1 cellular context compared by ENCODE assay signal in the genomic region with DNA sequence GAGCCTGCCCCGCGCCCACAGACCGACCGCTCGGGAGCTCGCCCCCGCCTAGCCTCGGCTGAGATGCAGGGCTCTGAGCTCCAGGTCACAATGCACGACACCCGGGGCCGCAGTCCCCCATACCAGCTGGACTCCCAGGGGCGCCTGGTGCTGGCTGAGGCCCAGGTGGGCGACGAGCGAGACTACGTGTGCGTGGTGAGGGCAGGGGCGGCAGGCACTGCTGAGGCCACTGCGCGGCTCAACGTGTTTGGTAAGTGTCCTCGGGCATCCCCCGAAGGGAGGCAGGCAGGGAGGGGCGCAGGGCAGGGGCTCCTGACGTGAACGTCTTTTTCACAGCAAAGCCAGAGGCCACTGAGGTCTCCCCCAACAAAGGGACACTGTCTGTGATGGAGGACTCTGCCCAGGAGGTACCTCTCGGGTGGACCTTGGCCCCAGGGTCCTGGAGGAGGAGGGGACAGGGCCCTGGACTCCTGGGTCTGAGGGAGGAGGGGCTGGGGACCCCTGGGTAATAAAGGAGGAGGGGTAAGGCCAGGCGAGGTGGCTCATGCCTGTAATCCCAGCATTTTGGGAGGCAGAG.
TF ChIP-seq lines count a peak whose summit lies in the region.

No MANE protein-coding gene starts in this region.

TF ChIP-seq in HepG2, 621 proteins besides CTCF, POLR2A, EP300 and RAD21 (continued from another document and continues in another):
- TF ChIP-seq, protein P1, sequence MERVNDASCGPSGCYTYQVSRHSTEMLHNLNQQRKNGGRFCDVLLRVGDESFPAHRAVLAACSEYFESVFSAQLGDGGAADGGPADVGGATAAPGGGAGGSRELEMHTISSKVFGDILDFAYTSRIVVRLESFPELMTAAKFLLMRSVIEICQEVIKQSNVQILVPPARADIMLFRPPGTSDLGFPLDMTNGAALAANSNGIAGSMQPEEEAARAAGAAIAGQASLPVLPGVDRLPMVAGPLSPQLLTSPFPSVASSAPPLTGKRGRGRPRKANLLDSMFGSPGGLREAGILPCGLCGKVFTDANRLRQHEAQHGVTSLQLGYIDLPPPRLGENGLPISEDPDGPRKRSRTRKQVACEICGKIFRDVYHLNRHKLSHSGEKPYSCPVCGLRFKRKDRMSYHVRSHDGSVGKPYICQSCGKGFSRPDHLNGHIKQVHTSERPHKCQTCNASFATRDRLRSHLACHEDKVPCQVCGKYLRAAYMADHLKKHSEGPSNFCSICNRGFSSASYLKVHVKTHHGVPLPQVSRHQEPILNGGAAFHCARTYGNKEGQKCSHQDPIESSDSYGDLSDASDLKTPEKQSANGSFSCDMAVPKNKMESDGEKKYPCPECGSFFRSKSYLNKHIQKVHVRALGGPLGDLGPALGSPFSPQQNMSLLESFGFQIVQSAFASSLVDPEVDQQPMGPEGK (CRISPR knock-in tag; IDR thresholded peaks at IDR 0.05), result peak; percentile 91
- TF ChIP-seq, protein P2, sequence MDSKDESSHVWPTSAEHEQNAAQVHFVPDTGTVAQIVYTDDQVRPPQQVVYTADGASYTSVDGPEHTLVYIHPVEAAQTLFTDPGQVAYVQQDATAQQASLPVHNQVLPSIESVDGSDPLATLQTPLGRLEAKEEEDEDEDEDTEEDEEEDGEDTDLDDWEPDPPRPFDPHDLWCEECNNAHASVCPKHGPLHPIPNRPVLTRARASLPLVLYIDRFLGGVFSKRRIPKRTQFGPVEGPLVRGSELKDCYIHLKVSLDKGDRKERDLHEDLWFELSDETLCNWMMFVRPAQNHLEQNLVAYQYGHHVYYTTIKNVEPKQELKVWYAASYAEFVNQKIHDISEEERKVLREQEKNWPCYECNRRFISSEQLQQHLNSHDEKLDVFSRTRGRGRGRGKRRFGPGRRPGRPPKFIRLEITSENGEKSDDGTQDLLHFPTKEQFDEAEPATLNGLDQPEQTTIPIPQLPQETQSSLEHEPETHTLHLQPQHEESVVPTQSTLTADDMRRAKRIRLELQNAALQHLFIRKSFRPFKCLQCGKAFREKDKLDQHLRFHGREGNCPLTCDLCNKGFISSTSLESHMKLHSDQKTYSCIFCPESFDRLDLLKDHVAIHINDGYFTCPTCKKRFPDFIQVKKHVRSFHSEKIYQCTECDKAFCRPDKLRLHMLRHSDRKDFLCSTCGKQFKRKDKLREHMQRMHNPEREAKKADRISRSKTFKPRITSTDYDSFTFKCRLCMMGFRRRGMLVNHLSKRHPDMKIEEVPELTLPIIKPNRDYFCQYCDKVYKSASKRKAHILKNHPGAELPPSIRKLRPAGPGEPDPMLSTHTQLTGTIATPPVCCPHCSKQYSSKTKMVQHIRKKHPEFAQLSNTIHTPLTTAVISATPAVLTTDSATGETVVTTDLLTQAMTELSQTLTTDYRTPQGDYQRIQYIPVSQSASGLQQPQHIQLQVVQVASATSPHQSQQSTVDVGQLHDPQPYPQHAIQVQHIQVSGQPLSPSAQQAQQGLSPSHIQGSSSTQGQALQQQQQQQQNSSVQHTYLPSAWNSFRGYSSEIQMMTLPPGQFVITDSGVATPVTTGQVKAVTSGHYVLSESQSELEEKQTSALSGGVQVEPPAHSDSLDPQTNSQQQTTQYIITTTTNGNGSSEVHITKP (CRISPR knock-in tag; IDR thresholded peaks at IDR 0.05; ENCODE audit: low read depth), result no peak
- no peak for TF ChIP-seq ZNF12 (CRISPR knock-in tag; IDR thresholded peaks at IDR 0.05)
- no peak for TF ChIP-seq PCBP2 (optimal IDR thresholded peaks at IDR 0.05; ENCODE audit: low read depth, low read length, poor library complexity, severe bottlenecking)
- TF ChIP-seq ZNF746 (CRISPR knock-in tag; IDR thresholded peaks at IDR 0.05), result peak; percentile 43; the same call in 1 of the 2 replicates
- no peak for TF ChIP-seq HDAC6 (IDR thresholded peaks at IDR 0.05; ENCODE audit: low read depth, low read length)
- TF ChIP-seq RBM22 (optimal IDR thresholded peaks at IDR 0.05; ENCODE audit: low read length), result no peak
- no peak for TF ChIP-seq LCORL (IDR thresholded peaks at IDR 0.05)
- peak; percentile 79; the same call in 1 of the 2 replicates for TF ChIP-seq LCORL (CRISPR knock-in tag; IDR thresholded peaks at IDR 0.05)
- TF ChIP-seq, protein P3, sequence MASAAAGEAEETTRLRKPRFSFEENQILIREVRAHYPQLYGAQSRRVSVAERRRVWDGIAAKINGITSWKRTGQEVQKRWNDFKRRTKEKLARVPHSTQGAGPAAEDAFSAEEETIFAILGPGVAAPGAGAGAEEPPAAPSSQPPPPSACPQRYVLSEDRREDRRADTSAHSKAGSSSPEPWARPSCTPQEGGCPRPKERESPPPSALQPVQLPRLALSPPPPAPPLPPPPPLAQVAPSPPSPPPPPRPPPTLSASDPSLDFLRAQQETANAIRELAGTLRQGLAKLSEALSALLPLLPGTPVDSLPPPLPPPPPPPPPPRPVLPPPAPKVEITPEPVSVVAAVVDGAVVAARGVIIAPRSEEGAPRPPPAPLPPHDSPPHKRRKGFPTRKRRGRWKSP (CRISPR knock-in tag; IDR thresholded peaks at IDR 0.05), result no peak
- no peak for TF ChIP-seq NKX3-1 (CRISPR knock-in tag; IDR thresholded peaks at IDR 0.05)
- no peak for TF ChIP-seq ZNF891 (CRISPR knock-in tag; IDR thresholded peaks at IDR 0.05)
- no peak for TF ChIP-seq RARG (CRISPR knock-in tag; IDR thresholded peaks at IDR 0.05; ENCODE audit: low read depth)
- no peak for TF ChIP-seq ZNF589 (CRISPR knock-in tag; conservative IDR thresholded peaks at IDR 0.05)
- TF ChIP-seq ZNF3 (CRISPR knock-in tag; IDR thresholded peaks at IDR 0.05), result no peak
- peak; percentile 98 for TF ChIP-seq MTA1 (CRISPR knock-in tag; IDR thresholded peaks at IDR 0.05; ENCODE audit: borderline replicate concordance)
- TF ChIP-seq, protein P4, sequence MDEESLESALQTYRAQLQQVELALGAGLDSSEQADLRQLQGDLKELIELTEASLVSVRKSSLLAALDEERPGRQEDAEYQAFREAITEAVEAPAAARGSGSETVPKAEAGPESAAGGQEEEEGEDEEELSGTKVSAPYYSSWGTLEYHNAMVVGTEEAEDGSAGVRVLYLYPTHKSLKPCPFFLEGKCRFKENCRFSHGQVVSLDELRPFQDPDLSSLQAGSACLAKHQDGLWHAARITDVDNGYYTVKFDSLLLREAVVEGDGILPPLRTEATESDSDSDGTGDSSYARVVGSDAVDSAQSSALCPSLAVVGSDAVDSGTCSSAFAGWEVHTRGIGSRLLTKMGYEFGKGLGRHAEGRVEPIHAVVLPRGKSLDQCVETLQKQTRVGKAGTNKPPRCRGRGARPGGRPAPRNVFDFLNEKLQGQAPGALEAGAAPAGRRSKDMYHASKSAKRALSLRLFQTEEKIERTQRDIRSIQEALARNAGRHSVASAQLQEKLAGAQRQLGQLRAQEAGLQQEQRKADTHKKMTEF (CRISPR knock-in tag; IDR thresholded peaks at IDR 0.05), result 0 out of 2 replicates have a peak, but pooled peaks have one; percentile 38
- TF ChIP-seq ZNF619 (CRISPR knock-in tag; IDR thresholded peaks at IDR 0.05), result no peak
- TF ChIP-seq, protein P5, sequence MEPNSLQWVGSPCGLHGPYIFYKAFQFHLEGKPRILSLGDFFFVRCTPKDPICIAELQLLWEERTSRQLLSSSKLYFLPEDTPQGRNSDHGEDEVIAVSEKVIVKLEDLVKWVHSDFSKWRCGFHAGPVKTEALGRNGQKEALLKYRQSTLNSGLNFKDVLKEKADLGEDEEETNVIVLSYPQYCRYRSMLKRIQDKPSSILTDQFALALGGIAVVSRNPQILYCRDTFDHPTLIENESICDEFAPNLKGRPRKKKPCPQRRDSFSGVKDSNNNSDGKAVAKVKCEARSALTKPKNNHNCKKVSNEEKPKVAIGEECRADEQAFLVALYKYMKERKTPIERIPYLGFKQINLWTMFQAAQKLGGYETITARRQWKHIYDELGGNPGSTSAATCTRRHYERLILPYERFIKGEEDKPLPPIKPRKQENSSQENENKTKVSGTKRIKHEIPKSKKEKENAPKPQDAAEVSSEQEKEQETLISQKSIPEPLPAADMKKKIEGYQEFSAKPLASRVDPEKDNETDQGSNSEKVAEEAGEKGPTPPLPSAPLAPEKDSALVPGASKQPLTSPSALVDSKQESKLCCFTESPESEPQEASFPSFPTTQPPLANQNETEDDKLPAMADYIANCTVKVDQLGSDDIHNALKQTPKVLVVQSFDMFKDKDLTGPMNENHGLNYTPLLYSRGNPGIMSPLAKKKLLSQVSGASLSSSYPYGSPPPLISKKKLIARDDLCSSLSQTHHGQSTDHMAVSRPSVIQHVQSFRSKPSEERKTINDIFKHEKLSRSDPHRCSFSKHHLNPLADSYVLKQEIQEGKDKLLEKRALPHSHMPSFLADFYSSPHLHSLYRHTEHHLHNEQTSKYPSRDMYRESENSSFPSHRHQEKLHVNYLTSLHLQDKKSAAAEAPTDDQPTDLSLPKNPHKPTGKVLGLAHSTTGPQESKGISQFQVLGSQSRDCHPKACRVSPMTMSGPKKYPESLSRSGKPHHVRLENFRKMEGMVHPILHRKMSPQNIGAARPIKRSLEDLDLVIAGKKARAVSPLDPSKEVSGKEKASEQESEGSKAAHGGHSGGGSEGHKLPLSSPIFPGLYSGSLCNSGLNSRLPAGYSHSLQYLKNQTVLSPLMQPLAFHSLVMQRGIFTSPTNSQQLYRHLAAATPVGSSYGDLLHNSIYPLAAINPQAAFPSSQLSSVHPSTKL (CRISPR knock-in tag; IDR thresholded peaks at IDR 0.05), result peak; percentile 61
- no peak for TF ChIP-seq KLF15 (CRISPR knock-in tag; IDR thresholded peaks at IDR 0.05; ENCODE audit: borderline replicate concordance)
- peak; percentile 31 for TF ChIP-seq ASH2L (IDR thresholded peaks at IDR 0.05; ENCODE audit: insufficient read length, low read depth, low read length)
- no peak for TF ChIP-seq ZNF124 (CRISPR knock-in tag; IDR thresholded peaks at IDR 0.05)
- TF ChIP-seq ISX (CRISPR knock-in tag; conservative IDR thresholded peaks at IDR 0.05), result no peak
- no peak for TF ChIP-seq ZNF337 (CRISPR knock-in tag; IDR thresholded peaks at IDR 0.05; ENCODE audit: borderline replicate concordance, low read depth)
- no peak for TF ChIP-seq SAFB2 (CRISPR knock-in tag; IDR thresholded peaks at IDR 0.05; ENCODE audit: borderline replicate concordance, low read depth)
- TF ChIP-seq ATF7-NPFF (CRISPR knock-in tag; IDR thresholded peaks at IDR 0.05; ENCODE audit: low read depth), result no peak
- TF ChIP-seq, protein P6, sequence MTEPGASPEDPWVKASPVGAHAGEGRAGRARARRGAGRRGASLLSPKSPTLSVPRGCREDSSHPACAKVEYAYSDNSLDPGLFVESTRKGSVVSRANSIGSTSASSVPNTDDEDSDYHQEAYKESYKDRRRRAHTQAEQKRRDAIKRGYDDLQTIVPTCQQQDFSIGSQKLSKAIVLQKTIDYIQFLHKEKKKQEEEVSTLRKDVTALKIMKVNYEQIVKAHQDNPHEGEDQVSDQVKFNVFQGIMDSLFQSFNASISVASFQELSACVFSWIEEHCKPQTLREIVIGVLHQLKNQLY (CRISPR knock-in tag; IDR thresholded peaks at IDR 0.05), result no peak
- TF ChIP-seq ZNF768 (CRISPR knock-in tag; IDR thresholded peaks at IDR 0.05), result no peak
- no peak for TF ChIP-seq SRF (IDR thresholded peaks at IDR 0.05; ENCODE audit: low read depth, low read length)
- TF ChIP-seq ZFP90 (CRISPR knock-in tag; IDR thresholded peaks at IDR 0.05; ENCODE audit: borderline replicate concordance), result no peak
- TF ChIP-seq KLF12 (CRISPR knock-in tag; IDR thresholded peaks at IDR 0.05; ENCODE audit: borderline replicate concordance), result no peak
- no peak for TF ChIP-seq ZNF839 (CRISPR knock-in tag; IDR thresholded peaks at IDR 0.05; ENCODE audit: borderline replicate concordance)
- no peak for TF ChIP-seq CBX1 (IDR thresholded peaks at IDR 0.05; ENCODE audit: low read depth)
- TF ChIP-seq ZNF570 (CRISPR knock-in tag; IDR thresholded peaks at IDR 0.05; ENCODE audit: borderline replicate concordance), result no peak
- peak; percentile 48 for TF ChIP-seq RXRB (CRISPR knock-in tag; IDR thresholded peaks at IDR 0.05; ENCODE audit: borderline replicate concordance)
- TF ChIP-seq MXD4 (CRISPR knock-in tag; IDR thresholded peaks at IDR 0.05), result no peak
- TF ChIP-seq, protein P7, sequence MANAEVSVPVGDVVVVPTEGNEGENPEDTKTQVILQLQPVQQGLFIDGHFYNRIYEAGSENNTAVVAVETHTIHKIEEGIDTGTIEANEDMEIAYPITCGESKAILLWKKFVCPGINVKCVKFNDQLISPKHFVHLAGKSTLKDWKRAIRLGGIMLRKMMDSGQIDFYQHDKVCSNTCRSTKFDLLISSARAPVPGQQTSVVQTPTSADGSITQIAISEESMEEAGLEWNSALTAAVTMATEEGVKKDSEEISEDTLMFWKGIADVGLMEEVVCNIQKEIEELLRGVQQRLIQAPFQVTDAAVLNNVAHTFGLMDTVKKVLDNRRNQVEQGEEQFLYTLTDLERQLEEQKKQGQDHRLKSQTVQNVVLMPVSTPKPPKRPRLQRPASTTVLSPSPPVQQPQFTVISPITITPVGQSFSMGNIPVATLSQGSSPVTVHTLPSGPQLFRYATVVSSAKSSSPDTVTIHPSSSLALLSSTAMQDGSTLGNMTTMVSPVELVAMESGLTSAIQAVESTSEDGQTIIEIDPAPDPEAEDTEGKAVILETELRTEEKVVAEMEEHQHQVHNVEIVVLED (CRISPR knock-in tag; IDR thresholded peaks at IDR 0.05; ENCODE audit: borderline replicate concordance), result no peak; the same call in 1 of the 2 replicates
- TF ChIP-seq, protein P8, sequence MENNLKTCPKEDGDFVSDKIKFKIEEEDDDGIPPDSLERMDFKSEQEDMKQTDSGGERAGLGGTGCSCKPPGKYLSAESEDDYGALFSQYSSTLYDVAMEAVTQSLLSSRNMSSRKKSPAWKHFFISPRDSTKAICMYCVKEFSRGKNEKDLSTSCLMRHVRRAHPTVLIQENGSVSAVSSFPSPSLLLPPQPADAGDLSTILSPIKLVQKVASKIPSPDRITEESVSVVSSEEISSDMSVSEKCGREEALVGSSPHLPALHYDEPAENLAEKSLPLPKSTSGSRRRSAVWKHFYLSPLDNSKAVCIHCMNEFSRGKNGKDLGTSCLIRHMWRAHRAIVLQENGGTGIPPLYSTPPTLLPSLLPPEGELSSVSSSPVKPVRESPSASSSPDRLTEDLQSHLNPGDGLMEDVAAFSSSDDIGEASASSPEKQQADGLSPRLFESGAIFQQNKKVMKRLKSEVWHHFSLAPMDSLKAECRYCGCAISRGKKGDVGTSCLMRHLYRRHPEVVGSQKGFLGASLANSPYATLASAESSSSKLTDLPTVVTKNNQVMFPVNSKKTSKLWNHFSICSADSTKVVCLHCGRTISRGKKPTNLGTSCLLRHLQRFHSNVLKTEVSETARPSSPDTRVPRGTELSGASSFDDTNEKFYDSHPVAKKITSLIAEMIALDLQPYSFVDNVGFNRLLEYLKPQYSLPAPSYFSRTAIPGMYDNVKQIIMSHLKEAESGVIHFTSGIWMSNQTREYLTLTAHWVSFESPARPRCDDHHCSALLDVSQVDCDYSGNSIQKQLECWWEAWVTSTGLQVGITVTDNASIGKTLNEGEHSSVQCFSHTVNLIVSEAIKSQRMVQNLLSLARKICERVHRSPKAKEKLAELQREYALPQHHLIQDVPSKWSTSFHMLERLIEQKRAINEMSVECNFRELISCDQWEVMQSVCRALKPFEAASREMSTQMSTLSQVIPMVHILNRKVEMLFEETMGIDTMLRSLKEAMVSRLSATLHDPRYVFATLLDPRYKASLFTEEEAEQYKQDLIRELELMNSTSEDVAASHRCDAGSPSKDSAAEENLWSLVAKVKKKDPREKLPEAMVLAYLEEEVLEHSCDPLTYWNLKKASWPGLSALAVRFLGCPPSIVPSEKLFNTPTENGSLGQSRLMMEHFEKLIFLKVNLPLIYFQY (CRISPR knock-in tag; IDR thresholded peaks at IDR 0.05; ENCODE audit: borderline replicate concordance), result no peak
- peak; percentile 72; the same call in 1 of the 2 replicates for TF ChIP-seq HDAC2 (CRISPR knock-in tag; IDR thresholded peaks at IDR 0.05)
- TF ChIP-seq CAMTA2 (CRISPR knock-in tag; IDR thresholded peaks at IDR 0.05; ENCODE audit: borderline replicate concordance), result no peak
- no peak for TF ChIP-seq NFIC (IDR thresholded peaks at IDR 0.05; ENCODE audit: low read length)
- TF ChIP-seq MYC (CRISPR knock-in tag; IDR thresholded peaks at IDR 0.05; ENCODE audit: borderline replicate concordance), result no peak; the same call in 1 of the 2 replicates
